ENCODE assay signal across 1 cellular context in the genomic region with DNA sequence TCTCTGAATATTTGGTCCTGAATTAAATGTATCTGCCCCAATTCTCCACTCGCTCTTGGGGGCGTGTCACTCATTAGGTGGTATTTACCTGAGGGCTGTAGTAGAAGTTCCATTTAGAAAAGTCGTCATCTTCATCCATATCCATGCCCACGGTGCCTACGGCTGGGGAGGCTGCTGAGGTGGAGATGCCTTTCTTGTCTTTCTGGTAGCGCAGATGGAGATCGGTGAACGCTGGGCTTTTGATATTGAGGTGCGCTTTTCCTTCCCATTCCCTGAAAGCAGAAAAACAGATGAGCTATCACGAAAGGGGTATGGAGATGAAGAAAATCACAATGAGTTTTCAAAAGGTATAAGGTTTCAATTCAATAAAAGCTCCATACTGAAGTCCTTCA.
TF ChIP-seq lines count a peak whose summit lies in the region.

No MANE protein-coding gene starts in this region.

TF ChIP-seq in HepG2, 621 proteins besides CTCF, POLR2A, EP300 and RAD21 (continued from another document and continues in another):
- TF ChIP-seq, protein P1, sequence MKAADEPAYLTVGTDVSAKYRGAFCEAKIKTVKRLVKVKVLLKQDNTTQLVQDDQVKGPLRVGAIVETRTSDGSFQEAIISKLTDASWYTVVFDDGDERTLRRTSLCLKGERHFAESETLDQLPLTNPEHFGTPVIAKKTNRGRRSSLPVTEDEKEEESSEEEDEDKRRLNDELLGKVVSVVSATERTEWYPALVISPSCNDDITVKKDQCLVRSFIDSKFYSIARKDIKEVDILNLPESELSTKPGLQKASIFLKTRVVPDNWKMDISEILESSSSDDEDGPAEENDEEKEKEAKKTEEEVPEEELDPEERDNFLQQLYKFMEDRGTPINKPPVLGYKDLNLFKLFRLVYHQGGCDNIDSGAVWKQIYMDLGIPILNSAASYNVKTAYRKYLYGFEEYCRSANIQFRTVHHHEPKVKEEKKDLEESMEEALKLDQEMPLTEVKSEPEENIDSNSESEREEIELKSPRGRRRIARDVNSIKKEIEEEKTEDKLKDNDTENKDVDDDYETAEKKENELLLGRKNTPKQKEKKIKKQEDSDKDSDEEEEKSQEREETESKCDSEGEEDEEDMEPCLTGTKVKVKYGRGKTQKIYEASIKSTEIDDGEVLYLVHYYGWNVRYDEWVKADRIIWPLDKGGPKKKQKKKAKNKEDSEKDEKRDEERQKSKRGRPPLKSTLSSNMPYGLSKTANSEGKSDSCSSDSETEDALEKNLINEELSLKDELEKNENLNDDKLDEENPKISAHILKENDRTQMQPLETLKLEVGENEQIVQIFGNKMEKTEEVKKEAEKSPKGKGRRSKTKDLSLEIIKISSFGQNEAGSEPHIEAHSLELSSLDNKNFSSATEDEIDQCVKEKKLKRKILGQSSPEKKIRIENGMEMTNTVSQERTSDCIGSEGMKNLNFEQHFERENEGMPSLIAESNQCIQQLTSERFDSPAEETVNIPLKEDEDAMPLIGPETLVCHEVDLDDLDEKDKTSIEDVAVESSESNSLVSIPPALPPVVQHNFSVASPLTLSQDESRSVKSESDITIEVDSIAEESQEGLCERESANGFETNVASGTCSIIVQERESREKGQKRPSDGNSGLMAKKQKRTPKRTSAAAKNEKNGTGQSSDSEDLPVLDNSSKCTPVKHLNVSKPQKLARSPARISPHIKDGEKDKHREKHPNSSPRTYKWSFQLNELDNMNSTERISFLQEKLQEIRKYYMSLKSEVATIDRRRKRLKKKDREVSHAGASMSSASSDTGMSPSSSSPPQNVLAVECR (CRISPR knock-in tag; IDR thresholded peaks at IDR 0.05; ENCODE audit: borderline replicate concordance): no peak
- TF ChIP-seq, protein P2, sequence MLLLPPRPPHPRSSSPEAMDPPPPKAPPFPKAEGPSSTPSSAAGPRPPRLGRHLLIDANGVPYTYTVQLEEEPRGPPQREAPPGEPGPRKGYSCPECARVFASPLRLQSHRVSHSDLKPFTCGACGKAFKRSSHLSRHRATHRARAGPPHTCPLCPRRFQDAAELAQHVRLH (CRISPR knock-in tag; IDR thresholded peaks at IDR 0.05; ENCODE audit: borderline replicate concordance, low read depth): no peak
- TF ChIP-seq ZNF766 (CRISPR knock-in tag; IDR thresholded peaks at IDR 0.05; ENCODE audit: borderline replicate concordance) (no peak), MEIS2 (CRISPR knock-in tag; IDR thresholded peaks at IDR 0.05) (no peak), ZNF572 (CRISPR knock-in tag; IDR thresholded peaks at IDR 0.05) (peak; percentile 49; the same call in 1 of the 2 replicates), PLRG1 (conservative IDR thresholded peaks at IDR 0.05) (no peak), ZNF598 (CRISPR knock-in tag; IDR thresholded peaks at IDR 0.05; ENCODE audit: borderline replicate concordance) (no peak), ZNF160 (CRISPR knock-in tag; IDR thresholded peaks at IDR 0.05) (no peak), CHD4 (IDR thresholded peaks at IDR 0.05; ENCODE audit: borderline replicate concordance, low read length) (no peak), FIP1L1 (IDR thresholded peaks at IDR 0.05; ENCODE audit: borderline replicate concordance, insufficient read depth, low read depth, low read length) (0 out of 2 replicates have a peak, but pooled peaks have one; percentile 91), MEIS1 (CRISPR knock-in tag; IDR thresholded peaks at IDR 0.05; ENCODE audit: borderline replicate concordance) (no peak), KDM3A (CRISPR knock-in tag; IDR thresholded peaks at IDR 0.05; ENCODE audit: low read depth) (no peak), GABPB1 (CRISPR knock-in tag; IDR thresholded peaks at IDR 0.05) (no peak), ESRRA (CRISPR knock-in tag; IDR thresholded peaks at IDR 0.05; ENCODE audit: low read depth) (no peak), POLR2AphosphoS5 (IDR thresholded peaks at IDR 0.05; ENCODE audit: low read depth, low read length) (peak; percentile 15; the same call in 1 of the 2 replicates), ARNT2 (CRISPR knock-in tag; IDR thresholded peaks at IDR 0.05; ENCODE audit: low read depth) (no peak), THAP11 (CRISPR knock-in tag; IDR thresholded peaks at IDR 0.05) (no peak), ZNF251 (CRISPR knock-in tag; IDR thresholded peaks at IDR 0.05) (no peak), SIN3B (IDR thresholded peaks at IDR 0.05; ENCODE audit: low read length) (no peak), FOSL1 (CRISPR knock-in tag; IDR thresholded peaks at IDR 0.05; ENCODE audit: borderline replicate concordance) (no peak), CC2D1A (CRISPR knock-in tag; IDR thresholded peaks at IDR 0.05) (no peak), ARNT (IDR thresholded peaks at IDR 0.05) (no peak), WIZ (CRISPR knock-in tag; IDR thresholded peaks at IDR 0.05) (no peak), TBX2 (CRISPR knock-in tag; IDR thresholded peaks at IDR 0.05; ENCODE audit: borderline replicate concordance) (no peak), POLR2G (IDR thresholded peaks at IDR 0.05; ENCODE audit: low read depth, low read length) (peak; percentile 86), ZNF124 (CRISPR knock-in tag; IDR thresholded peaks at IDR 0.05) (no peak), ATF1 (CRISPR knock-in tag; IDR thresholded peaks at IDR 0.05) (no peak), SCMH1 (CRISPR knock-in tag; IDR thresholded peaks at IDR 0.05; ENCODE audit: borderline replicate concordance) (no peak), MXD4 (CRISPR knock-in tag; IDR thresholded peaks at IDR 0.05) (no peak)
- TF ChIP-seq, protein P3, sequence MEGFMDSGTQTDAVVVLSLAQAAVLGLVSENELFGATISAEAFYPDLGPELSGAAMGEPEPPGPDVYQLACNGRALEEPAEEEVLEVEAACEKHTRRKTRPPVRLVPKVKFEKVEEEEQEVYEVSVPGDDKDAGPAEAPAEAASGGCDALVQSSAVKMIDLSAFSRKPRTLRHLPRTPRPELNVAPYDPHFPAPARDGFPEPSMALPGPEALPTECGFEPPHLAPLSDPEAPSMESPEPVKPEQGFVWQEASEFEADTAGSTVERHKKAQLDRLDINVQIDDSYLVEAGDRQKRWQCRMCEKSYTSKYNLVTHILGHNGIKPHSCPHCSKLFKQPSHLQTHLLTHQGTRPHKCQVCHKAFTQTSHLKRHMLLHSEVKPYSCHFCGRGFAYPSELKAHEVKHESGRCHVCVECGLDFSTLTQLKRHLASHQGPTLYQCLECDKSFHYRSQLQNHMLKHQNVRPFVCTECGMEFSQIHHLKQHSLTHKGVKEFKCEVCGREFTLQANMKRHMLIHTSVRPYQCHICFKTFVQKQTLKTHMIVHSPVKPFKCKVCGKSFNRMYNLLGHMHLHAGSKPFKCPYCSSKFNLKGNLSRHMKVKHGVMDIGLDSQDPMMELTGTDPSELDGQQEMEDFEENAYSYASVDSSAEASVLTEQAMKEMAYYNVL (CRISPR knock-in tag; IDR thresholded peaks at IDR 0.05; ENCODE audit: borderline replicate concordance): no peak
- TF ChIP-seq, protein P4, sequence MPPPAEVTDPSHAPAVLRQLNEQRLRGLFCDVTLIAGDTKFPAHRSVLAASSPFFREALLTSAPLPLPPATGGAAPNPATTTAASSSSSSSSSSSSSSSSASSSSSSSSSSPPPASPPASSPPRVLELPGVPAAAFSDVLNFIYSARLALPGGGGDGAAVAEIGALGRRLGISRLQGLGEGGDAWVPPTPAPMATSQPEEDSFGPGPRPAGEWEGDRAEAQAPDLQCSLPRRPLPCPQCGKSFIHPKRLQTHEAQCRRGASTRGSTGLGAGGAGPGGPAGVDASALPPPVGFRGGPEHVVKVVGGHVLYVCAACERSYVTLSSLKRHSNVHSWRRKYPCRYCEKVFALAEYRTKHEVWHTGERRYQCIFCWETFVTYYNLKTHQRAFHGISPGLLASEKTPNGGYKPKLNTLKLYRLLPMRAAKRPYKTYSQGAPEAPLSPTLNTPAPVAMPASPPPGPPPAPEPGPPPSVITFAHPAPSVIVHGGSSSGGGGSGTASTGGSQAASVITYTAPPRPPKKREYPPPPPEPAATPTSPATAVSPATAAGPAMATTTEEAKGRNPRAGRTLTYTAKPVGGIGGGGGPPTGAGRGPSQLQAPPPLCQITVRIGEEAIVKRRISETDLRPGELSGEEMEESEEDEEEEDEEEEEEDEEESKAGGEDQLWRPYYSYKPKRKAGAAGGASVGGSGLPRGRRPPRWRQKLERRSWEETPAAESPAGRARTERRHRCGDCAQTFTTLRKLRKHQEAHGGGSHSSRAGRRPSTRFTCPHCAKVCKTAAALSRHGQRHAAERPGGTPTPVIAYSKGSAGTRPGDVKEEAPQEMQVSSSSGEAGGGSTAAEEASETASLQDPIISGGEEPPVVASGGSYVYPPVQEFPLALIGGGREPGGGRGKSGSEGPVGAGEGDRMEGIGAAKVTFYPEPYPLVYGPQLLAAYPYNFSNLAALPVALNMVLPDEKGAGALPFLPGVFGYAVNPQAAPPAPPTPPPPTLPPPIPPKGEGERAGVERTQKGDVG (CRISPR knock-in tag; IDR thresholded peaks at IDR 0.05; ENCODE audit: borderline replicate concordance): no peak
- TF ChIP-seq, protein P5, sequence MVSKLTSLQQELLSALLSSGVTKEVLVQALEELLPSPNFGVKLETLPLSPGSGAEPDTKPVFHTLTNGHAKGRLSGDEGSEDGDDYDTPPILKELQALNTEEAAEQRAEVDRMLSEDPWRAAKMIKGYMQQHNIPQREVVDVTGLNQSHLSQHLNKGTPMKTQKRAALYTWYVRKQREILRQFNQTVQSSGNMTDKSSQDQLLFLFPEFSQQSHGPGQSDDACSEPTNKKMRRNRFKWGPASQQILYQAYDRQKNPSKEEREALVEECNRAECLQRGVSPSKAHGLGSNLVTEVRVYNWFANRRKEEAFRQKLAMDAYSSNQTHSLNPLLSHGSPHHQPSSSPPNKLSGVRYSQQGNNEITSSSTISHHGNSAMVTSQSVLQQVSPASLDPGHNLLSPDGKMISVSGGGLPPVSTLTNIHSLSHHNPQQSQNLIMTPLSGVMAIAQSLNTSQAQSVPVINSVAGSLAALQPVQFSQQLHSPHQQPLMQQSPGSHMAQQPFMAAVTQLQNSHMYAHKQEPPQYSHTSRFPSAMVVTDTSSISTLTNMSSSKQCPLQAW (CRISPR knock-in tag; IDR thresholded peaks at IDR 0.05): 0 out of 2 replicates have a peak, but pooled peaks have one; percentile 24
- TF ChIP-seq, protein P6, sequence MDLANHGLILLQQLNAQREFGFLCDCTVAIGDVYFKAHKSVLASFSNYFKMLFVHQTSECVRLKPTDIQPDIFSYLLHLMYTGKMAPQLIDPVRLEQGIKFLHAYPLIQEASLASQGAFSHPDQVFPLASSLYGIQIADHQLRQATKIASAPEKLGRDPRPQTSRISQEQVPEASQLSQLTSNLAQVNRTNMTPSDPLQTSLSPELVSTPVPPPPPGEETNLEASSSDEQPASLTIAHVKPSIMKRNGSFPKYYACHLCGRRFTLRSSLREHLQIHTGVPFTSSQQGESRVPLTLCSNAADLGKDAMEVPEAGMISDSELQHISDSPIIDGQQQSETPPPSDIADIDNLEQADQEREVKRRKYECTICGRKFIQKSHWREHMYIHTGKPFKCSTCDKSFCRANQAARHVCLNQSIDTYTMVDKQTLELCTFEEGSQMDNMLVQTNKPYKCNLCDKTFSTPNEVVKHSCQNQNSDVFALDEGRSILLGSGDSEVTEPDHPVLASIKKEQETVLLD (CRISPR knock-in tag; IDR thresholded peaks at IDR 0.05; ENCODE audit: low read depth): no peak
- TF ChIP-seq, protein P7, sequence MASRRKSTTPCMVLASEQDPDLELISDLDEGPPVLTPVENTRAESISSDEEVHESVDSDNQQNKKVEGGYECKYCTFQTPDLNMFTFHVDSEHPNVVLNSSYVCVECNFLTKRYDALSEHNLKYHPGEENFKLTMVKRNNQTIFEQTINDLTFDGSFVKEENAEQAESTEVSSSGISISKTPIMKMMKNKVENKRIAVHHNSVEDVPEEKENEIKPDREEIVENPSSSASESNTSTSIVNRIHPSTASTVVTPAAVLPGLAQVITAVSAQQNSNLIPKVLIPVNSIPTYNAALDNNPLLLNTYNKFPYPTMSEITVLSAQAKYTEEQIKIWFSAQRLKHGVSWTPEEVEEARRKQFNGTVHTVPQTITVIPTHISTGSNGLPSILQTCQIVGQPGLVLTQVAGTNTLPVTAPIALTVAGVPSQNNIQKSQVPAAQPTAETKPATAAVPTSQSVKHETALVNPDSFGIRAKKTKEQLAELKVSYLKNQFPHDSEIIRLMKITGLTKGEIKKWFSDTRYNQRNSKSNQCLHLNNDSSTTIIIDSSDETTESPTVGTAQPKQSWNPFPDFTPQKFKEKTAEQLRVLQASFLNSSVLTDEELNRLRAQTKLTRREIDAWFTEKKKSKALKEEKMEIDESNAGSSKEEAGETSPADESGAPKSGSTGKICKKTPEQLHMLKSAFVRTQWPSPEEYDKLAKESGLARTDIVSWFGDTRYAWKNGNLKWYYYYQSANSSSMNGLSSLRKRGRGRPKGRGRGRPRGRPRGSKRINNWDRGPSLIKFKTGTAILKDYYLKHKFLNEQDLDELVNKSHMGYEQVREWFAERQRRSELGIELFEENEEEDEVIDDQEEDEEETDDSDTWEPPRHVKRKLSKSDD (CRISPR knock-in tag; IDR thresholded peaks at IDR 0.05; ENCODE audit: low read depth): no peak
- TF ChIP-seq, protein P8, sequence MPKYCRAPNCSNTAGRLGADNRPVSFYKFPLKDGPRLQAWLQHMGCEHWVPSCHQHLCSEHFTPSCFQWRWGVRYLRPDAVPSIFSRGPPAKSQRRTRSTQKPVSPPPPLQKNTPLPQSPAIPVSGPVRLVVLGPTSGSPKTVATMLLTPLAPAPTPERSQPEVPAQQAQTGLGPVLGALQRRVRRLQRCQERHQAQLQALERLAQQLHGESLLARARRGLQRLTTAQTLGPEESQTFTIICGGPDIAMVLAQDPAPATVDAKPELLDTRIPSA (CRISPR knock-in tag; IDR thresholded peaks at IDR 0.05; ENCODE audit: borderline replicate concordance): no peak
- TF ChIP-seq, protein P9, sequence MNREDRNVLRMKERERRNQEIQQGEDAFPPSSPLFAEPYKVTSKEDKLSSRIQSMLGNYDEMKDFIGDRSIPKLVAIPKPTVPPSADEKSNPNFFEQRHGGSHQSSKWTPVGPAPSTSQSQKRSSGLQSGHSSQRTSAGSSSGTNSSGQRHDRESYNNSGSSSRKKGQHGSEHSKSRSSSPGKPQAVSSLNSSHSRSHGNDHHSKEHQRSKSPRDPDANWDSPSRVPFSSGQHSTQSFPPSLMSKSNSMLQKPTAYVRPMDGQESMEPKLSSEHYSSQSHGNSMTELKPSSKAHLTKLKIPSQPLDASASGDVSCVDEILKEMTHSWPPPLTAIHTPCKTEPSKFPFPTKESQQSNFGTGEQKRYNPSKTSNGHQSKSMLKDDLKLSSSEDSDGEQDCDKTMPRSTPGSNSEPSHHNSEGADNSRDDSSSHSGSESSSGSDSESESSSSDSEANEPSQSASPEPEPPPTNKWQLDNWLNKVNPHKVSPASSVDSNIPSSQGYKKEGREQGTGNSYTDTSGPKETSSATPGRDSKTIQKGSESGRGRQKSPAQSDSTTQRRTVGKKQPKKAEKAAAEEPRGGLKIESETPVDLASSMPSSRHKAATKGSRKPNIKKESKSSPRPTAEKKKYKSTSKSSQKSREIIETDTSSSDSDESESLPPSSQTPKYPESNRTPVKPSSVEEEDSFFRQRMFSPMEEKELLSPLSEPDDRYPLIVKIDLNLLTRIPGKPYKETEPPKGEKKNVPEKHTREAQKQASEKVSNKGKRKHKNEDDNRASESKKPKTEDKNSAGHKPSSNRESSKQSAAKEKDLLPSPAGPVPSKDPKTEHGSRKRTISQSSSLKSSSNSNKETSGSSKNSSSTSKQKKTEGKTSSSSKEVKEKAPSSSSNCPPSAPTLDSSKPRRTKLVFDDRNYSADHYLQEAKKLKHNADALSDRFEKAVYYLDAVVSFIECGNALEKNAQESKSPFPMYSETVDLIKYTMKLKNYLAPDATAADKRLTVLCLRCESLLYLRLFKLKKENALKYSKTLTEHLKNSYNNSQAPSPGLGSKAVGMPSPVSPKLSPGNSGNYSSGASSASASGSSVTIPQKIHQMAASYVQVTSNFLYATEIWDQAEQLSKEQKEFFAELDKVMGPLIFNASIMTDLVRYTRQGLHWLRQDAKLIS (CRISPR knock-in tag; IDR thresholded peaks at IDR 0.05): no peak
- TF ChIP-seq, protein P10, sequence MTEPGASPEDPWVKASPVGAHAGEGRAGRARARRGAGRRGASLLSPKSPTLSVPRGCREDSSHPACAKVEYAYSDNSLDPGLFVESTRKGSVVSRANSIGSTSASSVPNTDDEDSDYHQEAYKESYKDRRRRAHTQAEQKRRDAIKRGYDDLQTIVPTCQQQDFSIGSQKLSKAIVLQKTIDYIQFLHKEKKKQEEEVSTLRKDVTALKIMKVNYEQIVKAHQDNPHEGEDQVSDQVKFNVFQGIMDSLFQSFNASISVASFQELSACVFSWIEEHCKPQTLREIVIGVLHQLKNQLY (CRISPR knock-in tag; IDR thresholded peaks at IDR 0.05): no peak
